Comparison of ENCODE assay signal across 18 cellular contexts in the genomic region with DNA sequence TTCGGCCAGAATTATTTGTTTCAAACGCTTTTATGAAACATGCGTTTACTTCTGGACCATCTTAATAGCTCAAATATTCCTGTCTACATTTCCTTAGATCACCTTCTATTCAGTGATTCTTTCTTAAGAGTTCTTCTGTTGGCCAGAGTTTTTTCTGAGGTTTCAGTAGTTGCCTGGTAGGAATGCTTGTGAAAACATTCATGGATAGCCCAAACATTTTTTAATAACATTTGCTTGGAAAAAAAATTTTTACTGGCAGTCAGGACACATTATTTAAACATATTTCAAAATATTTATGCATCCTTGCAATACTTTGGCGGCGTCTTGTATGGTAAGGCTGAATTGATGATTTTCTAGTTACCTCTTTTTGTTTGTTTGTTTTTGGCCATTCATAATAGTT. TPM values are rescaled to one million over a fixed set of nuclear protein-coding genes. Genes with fewer than 3 reads are reported as not detected.
DNase-seq lines count a peak whose midpoint lies in the region; ATAC-seq and TF ChIP-seq lines count a peak whose summit lies in the region.
"Had no signal": no experiment of that assay in that cellular context is flagged by ENCODE, and none has a peak within 500 bp of the region (broad histone marks: within the 10 kb centered on the region; RNA-seq: fewer than 3 reads in every experiment).

No MANE protein-coding gene starts in this region.

- no peak overlapping the region for H2BK15ac ChIP-seq in IMR-90 (ENCODE audit: low read depth, low read length)

- H3K23ac ChIP-seq in IMR-90 (ENCODE audit: low read depth, low read length) = no peak overlapping the region

- in situ Hi-C loops in IMR-90 (cut with MboI; ENCODE audit: low sequenced_read_pairs) = no loop called here

- no peaks in the 10 kb centered on the region for H4K20me1 ChIP-seq in IMR-90 (ENCODE audit: insufficient read depth, low read length)

- H4K5ac ChIP-seq in IMR-90 (ENCODE audit: low read depth, low read length) = no peak overlapping the region

- H3K56ac ChIP-seq in IMR-90 (ENCODE audit: extremely low read depth, insufficient read depth, low read length) = no peak overlapping the region

- no peak overlapping the region for H4K8ac ChIP-seq in IMR-90 (ENCODE audit: low read depth in 2 of 2, low read length in 2 of 2)

- no peak for TF ChIP-seq POLR2A in IMR-90 (IDR thresholded peaks at IDR 0.05; ENCODE audit: low read depth, low read length)

- peak; percentile 87 for ATAC-seq in IMR-90 (ENCODE audit: low read depth)
- ATAC-seq in lower lobe of right lung = no peak
- ATAC-seq in Right ventricle myocardium superior (ENCODE audit: poor library complexity) = no peak
- ATAC-seq: CD8-positive, alpha-beta T cell had no signal

- H2AK5ac ChIP-seq in IMR-90 (ENCODE audit: low read depth, low read length) = no peak overlapping the region

- no peak overlapping the region for H3K18ac ChIP-seq in IMR-90 (ENCODE audit: low read depth, low read length)

- H4K91ac ChIP-seq in IMR-90 (ENCODE audit: insufficient read depth, low read depth, low read length) = no peak overlapping the region

- intact Hi-C loops in IMR-90 (cut with micrococcal nuclease) = no loop called here
- intact Hi-C loops in lower lobe of right lung (cut with DNase I) = no loop called here
- intact Hi-C loops in Right ventricle myocardium superior (cut with DNase I) = no loop called here

- H2AK9ac ChIP-seq in IMR-90 (replicated peaks; ENCODE audit: low read depth, low read length, poor library complexity) = no peak overlapping the region

- no peak for TF ChIP-seq RAD21 in IMR-90 (IDR thresholded peaks at IDR 0.05; ENCODE audit: low read length)

- H3K9me3 ChIP-seq in IMR-90 (ENCODE audit: control insufficient read depth, insufficient read depth, low read length) (no peaks in the 10 kb centered on the region), lower lobe of right lung (peaks cover 7% of the 10 kb centered on the region)
- H3K9me3 ChIP-seq: BE2C had no signal

- DNase-seq in AG09309 (ENCODE audit: low read depth) = peak; percentile 7
- DNase-seq in IMR-90 = peak; percentile 46
- peak; percentile 76 for DNase-seq in choroid plexus epithelial cell (ENCODE audit: low read depth)
- DNase-seq in myocyte (ENCODE audit: low read depth) = peak; percentile 4
- no peak for DNase-seq in lower lobe of right lung
- DNase-seq in RWPE1 (ENCODE audit: low spot score) = no peak
- DNase-seq in Right ventricle myocardium superior = no peak
- no peak for DNase-seq in NCI-H446 treated with DMSO at 0.1 percent for 48 hours (lab: John Stamatoyannopoulos, UW)
- DNase-seq: BE2C; CD8-positive, alpha-beta T cell; H9; MV-4-11; NCI-H146; NCI-H2081 treated with DMSO at 0.1 percent for 48 hours; NCI-H2227 treated with DMSO at 0.1 percent for 48 hours; NCI-H526 treated with DMSO at 0.1 percent for 48 hours; NK-92 treated with Interleukin-12 subunit alpha and Interleukin-12 subunit beta, amount 100 ng/mL, for 24 hours; SK-N-SH had no signal

- H3K4me2 ChIP-seq in IMR-90 (ENCODE audit: low read depth, low read length) = peak overlapping the region; percentile 36; the same call in 1 of the 2 replicates
- H3K4me2 ChIP-seq: SK-N-SH had no signal

- H2BK5ac ChIP-seq in IMR-90 (ENCODE audit: low read depth, low read length, poor library complexity, severe bottlenecking) = no peak overlapping the region

- H3K36me3 ChIP-seq in IMR-90 (ENCODE audit: control insufficient read depth, insufficient read depth, low read length) (no peaks in the 10 kb centered on the region), lower lobe of right lung (no peaks in the 10 kb centered on the region)
- H3K36me3 ChIP-seq: BE2C had no signal

- POLR2A ChIA-PET in IMR-90 (lab: Charles Lee; ENCODE audit: unreplicated experiment) = no interaction called here
- POLR2A ChIA-PET in RWPE1 (lab: Yijun Ruan, JAX; ENCODE audit: low non-redundant PET) = no interaction called here

- H3K9me1 ChIP-seq in IMR-90 (ENCODE audit: insufficient read depth, low read length) = no peaks in the 10 kb centered on the region

- H3K27ac ChIP-seq in IMR-90 (ENCODE audit: insufficient read depth, low read length) (no peak overlapping the region; the same call in 1 of the 2 replicates), lower lobe of right lung (no peak overlapping the region), RWPE1 (no peak overlapping the region)

- H3K4ac ChIP-seq in IMR-90 (ENCODE audit: low read depth, low read length) = no peak overlapping the region

- dilution Hi-C loops in IMR-90 (cut with HindIII; ENCODE audit: low sequenced_read_pairs, unreplicated experiment) = no loop called here

- no peak overlapping the region for H3K9ac ChIP-seq in IMR-90 (ENCODE audit: low read depth, low read length)
- H3K9ac ChIP-seq: SK-N-SH had no signal

- no peak overlapping the region for H3K14ac ChIP-seq in IMR-90 (replicated peaks; ENCODE audit: low read depth, low read length)

- CTCF ChIA-PET in IMR-90 (lab: Yijun Ruan, JAX) = interaction anchor here (1.0 kb wide), 1 partner anchor 9 kb away, joined by 3 read pairs; no protein-coding TSS in a partner anchor
- CTCF ChIA-PET in RWPE1 (lab: Yijun Ruan, JAX) = no interaction called here

- no peak overlapping the region for H2AFZ ChIP-seq in IMR-90 (replicated peaks; ENCODE audit: low read length, poor library complexity)

- no peaks in the 10 kb centered on the region for H3K79me1 ChIP-seq in IMR-90 (ENCODE audit: low read depth in 1 of 2, low read length in 2 of 2)

- no peak overlapping the region for H2BK120ac ChIP-seq in IMR-90 (ENCODE audit: low read depth, low read length)

- H3K27me3 ChIP-seq in IMR-90 (ENCODE audit: control insufficient read depth, insufficient read depth, low read length) (no peaks in the 10 kb centered on the region), lower lobe of right lung (ENCODE audit: low read depth) (no peaks in the 10 kb centered on the region)
- H3K27me3 ChIP-seq: BE2C had no signal

- no peak for TF ChIP-seq CTCF in AG09309 (IDR thresholded peaks at IDR 0.05; ENCODE audit: control insufficient read depth, insufficient read depth, low read depth, low read length, missing control alignments)
- no peak for TF ChIP-seq CTCF in IMR-90 (conservative IDR thresholded peaks at IDR 0.05; ENCODE audit: low read depth, low read length)
- TF ChIP-seq CTCF in choroid plexus epithelial cell (conservative IDR thresholded peaks at IDR 0.05; ENCODE audit: low read depth, low read length) = no peak
- no peak for TF ChIP-seq CTCF in lower lobe of right lung (IDR thresholded peaks at IDR 0.05)
- no peak for TF ChIP-seq CTCF in RWPE1 (conservative IDR thresholded peaks at IDR 0.05; ENCODE audit: low read depth)

- BruUV-seq in IMR-90 (replicated peaks; lab: Mats Ljungman, UMichigan) = no TSS peak

- WGBS in IMR-90 (ENCODE audit: extremely low coverage in 2 of 2, insufficient read length in 1 of 2), 2 experiments = no CpG with 5 or more reads among the region's 5 CpGs

- H2BK20ac ChIP-seq in IMR-90 (ENCODE audit: low read depth, low read length) = no peak overlapping the region

- no peak overlapping the region for H3K4me3 ChIP-seq in AG09309 (ENCODE audit: control insufficient read depth, low read depth, low read length)
- no peak overlapping the region for H3K4me3 ChIP-seq in IMR-90 (ENCODE audit: insufficient read depth, low read depth, low read length)
- no peak overlapping the region for H3K4me3 ChIP-seq in choroid plexus epithelial cell (ENCODE audit: low read depth, low read length)
- no peak overlapping the region for H3K4me3 ChIP-seq in lower lobe of right lung

- H3K4me1 ChIP-seq in IMR-90 (ENCODE audit: control insufficient read depth, insufficient read depth, low read length) = 0 out of 2 replicates have a peak, but pooled peaks cover 1% of the 10 kb centered on the region
- no peaks in the 10 kb centered on the region for H3K4me1 ChIP-seq in lower lobe of right lung
- H3K4me1 ChIP-seq: BE2C had no signal

TF ChIP-seq in IMR-90, 13 proteins besides CTCF, POLR2A, EP300 and RAD21:
- TF ChIP-seq RFX5 (IDR thresholded peaks at IDR 0.05; ENCODE audit: low read depth, low read length) = no peak
- TF ChIP-seq MAZ (IDR thresholded peaks at IDR 0.05; ENCODE audit: borderline replicate concordance, low read depth, low read length) = no peak
- TF ChIP-seq CHD1 (IDR thresholded peaks at IDR 0.05; ENCODE audit: low read depth, low read length) = no peak
- TF ChIP-seq FOS (IDR thresholded peaks at IDR 0.05; ENCODE audit: low read depth, low read length) = no peak
- no peak for TF ChIP-seq RCOR1 (IDR thresholded peaks at IDR 0.05; ENCODE audit: insufficient replicate concordance, low read length)

RNA-seq across cellular contexts. Expression of a gene that starts 47.4 kb away (rescaled TPM):
- total RNA-seq in IMR-90 (2012; rRNA removed) = 13.3 and 14.7 TPM in 2 replicates
- polyA plus RNA-seq in IMR-90 (2012; rRNA removed) = 0.75 and 0.87 TPM in 2 replicates
- 0.25 and 0.55 TPM in 2 replicates for polyA plus RNA-seq in IMR-90 (2012; cell fraction: cytosol; rRNA removed)
- polyA plus RNA-seq in IMR-90 (2012; cell fraction: nucleus; rRNA removed; ENCODE audit: low replicate concordance) = 2.3 and 2.6 TPM in 2 replicates
- 62.4 and 88.9 TPM in 2 replicates for total RNA-seq in myocyte
- 7.4 TPM for polyA plus RNA-seq in myocyte (2012)
- total RNA-seq in lower lobe of right lung = 66.4 TPM
- total RNA-seq in Right ventricle myocardium superior = 53.4 TPM

Comparison
In these comparisons a context has a peak if more than half of its experiments do, and no peak if none do; other contexts are left out.
1. DNase-seq: peak in AG09309 (single experiment), IMR-90 (single experiment), choroid plexus epithelial cell (single experiment) and myocyte (single experiment); none in lower lobe of right lung (single experiment), RWPE1 (single experiment), Right ventricle myocardium superior (single experiment) and NCI-H446 treated with DMSO at 0.1 percent for 48 hours (single experiment).